ENCODE assay signal across 21 cellular contexts in genomic region chr16:28935333-28935732, GRCh38. TPM values are rescaled to one million over a fixed set of nuclear protein-coding genes. Genes with fewer than 3 reads are reported as not detected.
DNase-seq lines count a peak whose midpoint lies in the region; ATAC-seq, FAIRE-seq and TF ChIP-seq lines count a peak whose summit lies in the region.
"Had no signal": no experiment of that assay in that cellular context is flagged by ENCODE, and none has a peak within 500 bp of the region (broad histone marks: within the 10 kb centered on the region; RNA-seq: fewer than 3 reads in every experiment).

No MANE protein-coding gene starts in this region.

- TF ChIP-seq EP300 in HepG2 (IDR thresholded peaks at IDR 0.05; ENCODE audit: low read depth in 2 of 2, low read length in 2 of 2) (no peak), HepG2 (CRISPR knock-in tag; IDR thresholded peaks at IDR 0.05; ENCODE audit: borderline replicate concordance) (no peak)

- no peaks in the 10 kb centered on the region for H4K20me1 ChIP-seq in HepG2 (ENCODE audit: insufficient read depth, low read length)

- H3K27me3 ChIP-seq in HepG2 (ENCODE audit: control insufficient read depth in 1 of 2, insufficient read depth in 2 of 2, low read length in 2 of 2), result no peaks in the 10 kb centered on the region
- no peaks in the 10 kb centered on the region for H3K27me3 ChIP-seq in right lobe of liver

- WGBS in HepG2 (ENCODE audit: low lambda C conversion rate), result 90% methylated on average over 5 of the region's 5 CpGs
- 100% methylated on average over 1 of the region's 5 CpGs for WGBS in right lobe of liver (ENCODE audit: insufficient coverage, low coverage, low lambda C conversion rate, missing lambda C conversion rate)

- H3K4me3 ChIP-seq in HepG2 (replicated peaks in 1 of 3; ENCODE audit: insufficient read depth in 1 of 3, low read depth in 2 of 3, low read length in 3 of 3), result peak overlapping the region in 2 of 3 experiments; percentile 40 to 69; a peak in 4 of 6 replicates
- H3K4me3 ChIP-seq in right lobe of liver, result no peak overlapping the region
- H3K4me3 ChIP-seq: tibial artery had no signal

- peaks cover 71% of the 10 kb centered on the region for H3K4me1 ChIP-seq in HepG2 (ENCODE audit: insufficient read depth, low read length)
- no peaks in the 10 kb centered on the region for H3K4me1 ChIP-seq in right lobe of liver

- FAIRE-seq in HepG2 (lab: Jason Lieb, UNC), result no peak

- CTCF ChIA-PET in HepG2 (lab: Yijun Ruan, JAX; ENCODE audit: low intra/inter-chr PET ratio, low total read pairs), result no interaction called here

- H3K4me2 ChIP-seq in HepG2 (ENCODE audit: low read depth, low read length), result peak overlapping the region; percentile 73

- intact Hi-C loops in HepG2 (cut with micrococcal nuclease; ENCODE audit: unreplicated experiment), result loop anchor here (5.0 kb wide), 1 partner anchor 113 kb away; the partner anchor contains the start of gene ATXN2L
- intact Hi-C loops in right lobe of liver (cut with DNase I), result loop anchor here in 1 of 2 donors (10.0 kb wide), 1 partner anchor 121 kb away; no protein-coding TSS in a partner anchor

- H3K9me3 Mint-ChIP-seq in activated naive CD8-positive, alpha-beta T cell treated with anti-CD3 and anti-CD28 coated beads, Interleukin-2, amount 10 ng/mL, durations not matched to agents 7 days and 5 days, result no peaks in the 10 kb centered on the region
- no peaks in the 10 kb centered on the region for H3K9me3 Mint-ChIP-seq in stimulated activated memory B cell treated with anti-CD40 and anti-IgM and Interleukin-4, amounts not matched to agents 10 μg/mL and 1 μg/mL and 100 μg/mL, for 72 hours

- TF ChIP-seq CTCF in HepG2 (CRISPR knock-in tag; IDR thresholded peaks at IDR 0.05), result no peak
- no peak for TF ChIP-seq CTCF in right lobe of liver (IDR thresholded peaks at IDR 0.05)

- in situ Hi-C loops in HepG2 (cut with HindIII; ENCODE audit: extremely low pct_ligation_motif_present, low pct_unique_long_range_greater_than_20kb), result loop anchor here (5.0 kb wide), 1 partner anchor 68 kb away; no protein-coding TSS in a partner anchor

- H3K27ac Mint-ChIP-seq in activated naive CD8-positive, alpha-beta T cell treated with anti-CD3 and anti-CD28 coated beads, Interleukin-2, amount 10 ng/mL, durations not matched to agents 7 days and 5 days, result peak overlapping the region; percentile 22
- H3K27ac Mint-ChIP-seq in stimulated activated memory B cell treated with anti-CD40 and anti-IgM and Interleukin-4, amounts not matched to agents 10 μg/mL and 1 μg/mL and 100 μg/mL, for 72 hours, result peak overlapping the region; percentile 94

- POLR2A ChIA-PET in HepG2 (lab: Yijun Ruan, JAX), result interaction anchor here (1.5 to 4.9 kb wide), 3 partner anchors 11 to 93 kb away, joined by 6 to 60 read pairs (median 13); partner anchors contain the start of genes RABEP2 and TUFM
- POLR2A ChIA-PET in activated naive CD8-positive, alpha-beta T cell treated with anti-CD3 and anti-CD28 coated beads, Interleukin-2, amount 10 ng/mL, durations not matched to agents 7 days and 5 days (lab: Charles Lee), result no interaction called here

- ATAC-seq in HepG2, result no peak
- no peak for ATAC-seq in right lobe of liver
- no peak for ATAC-seq in activated naive CD8-positive, alpha-beta T cell treated with anti-CD3 and anti-CD28 coated beads, Interleukin-2, amount 10 ng/mL, durations not matched to agents 7 days and 5 days (ENCODE audit: low read depth)
- ATAC-seq in stimulated activated memory B cell treated with anti-CD40 and anti-IgM and Interleukin-4, amounts not matched to agents 10 μg/mL and 1 μg/mL and 100 μg/mL, for 72 hours, result no peak
- ATAC-seq: left ventricle myocardium superior had no signal

- H3K36me3 ChIP-seq in HepG2 (replicated peaks in 1 of 2; ENCODE audit: control insufficient read depth in 1 of 2, insufficient read depth in 2 of 2, low read length in 2 of 2) (no peaks in the 10 kb centered on the region), right lobe of liver (no peaks in the 10 kb centered on the region)
- H3K36me3 ChIP-seq: esophagus muscularis mucosa, tibial artery had no signal

- no peaks in the 10 kb centered on the region for H3K79me2 ChIP-seq in HepG2 (ENCODE audit: insufficient read depth, low read length)

- DNase-seq in HepG2 (ENCODE audit: low spot score) (no peak), right lobe of liver (no peak), LHCN-M2 (ENCODE audit: low read depth) (peak; percentile 28), Ammon's horn (ENCODE audit: low spot score) (no peak), dedifferentiated amniotic fluid mesenchymal stem cell (ENCODE audit: extremely low spot score) (no peak), activated gamma-delta T cell treated with Interleukin-2 at 50 U/mL for 16 hours (no peak)
- no peak for DNase-seq in activated naive CD8-positive, alpha-beta T cell treated with anti-CD3 and anti-CD28 coated beads, Interleukin-2, amount 10 ng/mL, durations not matched to agents 7 days and 5 days
- DNase-seq: activated effector memory CD4-positive, alpha-beta T cell treated with anti-CD3 and anti-CD28 coated beads, Interleukin-2, amount 50 U/mL, for 16 hours; aorta; Calu3; effector CD8-positive, alpha-beta T cell; EL; left ventricle myocardium superior; NCI-H524 treated with DMSO at 0.1 percent for 48 hours; right cardiac atrium; SHP77 treated with DMSO at 0.1 percent for 48 hours; stimulated activated CD4-positive, alpha-beta T cell treated with anti-CD3 and anti-CD28 coated beads, Interleukin-15, amount 100 ng/mL, for 24 hours; tibial artery had no signal

- H3K27me3 Mint-ChIP-seq in activated naive CD8-positive, alpha-beta T cell treated with anti-CD3 and anti-CD28 coated beads, Interleukin-2, amount 10 ng/mL, durations not matched to agents 7 days and 5 days, result no peaks in the 10 kb centered on the region
- H3K27me3 Mint-ChIP-seq in stimulated activated memory B cell treated with anti-CD40 and anti-IgM and Interleukin-4, amounts not matched to agents 10 μg/mL and 1 μg/mL and 100 μg/mL, for 72 hours, result no peaks in the 10 kb centered on the region

- H3K36me3 Mint-ChIP-seq in activated naive CD8-positive, alpha-beta T cell treated with anti-CD3 and anti-CD28 coated beads, Interleukin-2, amount 10 ng/mL, durations not matched to agents 7 days and 5 days, result peaks cover 3% of the 10 kb centered on the region
- H3K36me3 Mint-ChIP-seq in stimulated activated memory B cell treated with anti-CD40 and anti-IgM and Interleukin-4, amounts not matched to agents 10 μg/mL and 1 μg/mL and 100 μg/mL, for 72 hours, result peaks cover 74% of the 10 kb centered on the region

- H2AFZ ChIP-seq in HepG2 (ENCODE audit: low read length), result no peak overlapping the region

- H3K9me3 ChIP-seq in HepG2 (ENCODE audit: low read length) (no peaks in the 10 kb centered on the region), right lobe of liver (no peaks in the 10 kb centered on the region)
- H3K9me3 ChIP-seq: esophagus muscularis mucosa, tibial artery had no signal

- peaks cover 26% of the 10 kb centered on the region for H3K4me1 Mint-ChIP-seq in activated naive CD8-positive, alpha-beta T cell treated with anti-CD3 and anti-CD28 coated beads, Interleukin-2, amount 10 ng/mL, durations not matched to agents 7 days and 5 days
- H3K4me1 Mint-ChIP-seq in stimulated activated memory B cell treated with anti-CD40 and anti-IgM and Interleukin-4, amounts not matched to agents 10 μg/mL and 1 μg/mL and 100 μg/mL, for 72 hours, result peaks cover 71% of the 10 kb centered on the region

- H3K9ac ChIP-seq in HepG2 (ENCODE audit: insufficient read depth, low read depth, low read length), result no peak overlapping the region; the same call in 1 of the 2 replicates

- no peak for TF ChIP-seq RAD21 in HepG2 (CRISPR knock-in tag; IDR thresholded peaks at IDR 0.05)

- BruUV-seq in HepG2 (replicated peaks; lab: Mats Ljungman, UMichigan), result no TSS peak

- TF ChIP-seq POLR2A in HepG2 (IDR thresholded peaks at IDR 0.05; ENCODE audit: insufficient read depth in 1 of 2, low read depth in 2 of 2, low read length in 2 of 2) (no peak), right lobe of liver (IDR thresholded peaks at IDR 0.05) (no peak)

- H3K27ac ChIP-seq in HepG2 (ENCODE audit: extremely low read length, insufficient read depth, low read length) (no peak overlapping the region), right lobe of liver (no peak overlapping the region)
- H3K27ac ChIP-seq: esophagus muscularis mucosa, tibial artery had no signal

- H3K4me3 Mint-ChIP-seq in activated naive CD8-positive, alpha-beta T cell treated with anti-CD3 and anti-CD28 coated beads, Interleukin-2, amount 10 ng/mL, durations not matched to agents 7 days and 5 days, result peak overlapping the region; percentile 78
- peak overlapping the region; percentile 15 for H3K4me3 Mint-ChIP-seq in stimulated activated memory B cell treated with anti-CD40 and anti-IgM and Interleukin-4, amounts not matched to agents 10 μg/mL and 1 μg/mL and 100 μg/mL, for 72 hours

RNA-seq across cellular contexts. Expression of gene CD19, which starts 3.6 kb away (rescaled TPM):
- total RNA-seq in HepG2 (2016; rRNA removed; fragmentation: Illumina TruSeq; extraction: Trizol) (0.48 and 0.55 TPM in 2 replicates), right lobe of liver (under 1 TPM in 1 of 6 experiments, not detected in 5; 0.10 TPM), LHCN-M2 (2014; rRNA removed) (not detected in 2 replicates)
- 0.26 TPM in 1 of 2 replicates, not detected in the other for total RNA-seq in HepG2 (2016; cell fraction: cytosol; rRNA removed; fragmentation: Illumina TruSeq; extraction: Trizol; ENCODE audit: low read depth)
- 0.34 and 0.37 TPM in 2 replicates for total RNA-seq in HepG2 (2016; cell fraction: insoluble cytoplasmic fraction; rRNA removed; fragmentation: Illumina TruSeq; extraction: Trizol)
- 0.24 TPM in 1 of 2 replicates, not detected in the other for total RNA-seq in HepG2 (2016; cell fraction: membrane; rRNA removed; fragmentation: Illumina TruSeq; extraction: Trizol)
- total RNA-seq in HepG2 (2016; cell fraction: nucleus; rRNA removed; fragmentation: Illumina TruSeq; extraction: Trizol), result not detected in 2 replicates
- polyA plus RNA-seq in HepG2 (2011; rRNA removed), result 1.1 and 1.2 TPM in 2 replicates
- 0.92 and 2.2 TPM in 2 replicates for polyA plus RNA-seq in HepG2 (2011; cell fraction: cytosol; rRNA removed)
- 2.1 and 2.5 TPM in 2 replicates for polyA plus RNA-seq in HepG2 (2011; cell fraction: nucleus; rRNA removed)
- 1.6 and 2.5 TPM in 2 replicates for polyA plus RNA-seq in HepG2 (2012)
- 0.05 and 0.07 TPM in 2 replicates for polyA plus RNA-seq in HepG2 (2016; cell fraction: cytosol; fragmentation: Illumina TruSeq; extraction: Trizol; ENCODE audit: low read depth)
- 0.64 and 0.67 TPM in 2 replicates for polyA plus RNA-seq in HepG2 (2016; cell fraction: insoluble cytoplasmic fraction; fragmentation: Illumina TruSeq; extraction: Trizol; ENCODE audit: low read depth)
- polyA plus RNA-seq in HepG2 (2016; cell fraction: membrane; fragmentation: Illumina TruSeq; extraction: Trizol; ENCODE audit: low read depth), result 0.10 TPM in 1 of 2 replicates, not detected in the other
- polyA plus RNA-seq in HepG2 (2016; cell fraction: nucleus; fragmentation: Illumina TruSeq; extraction: Trizol; ENCODE audit: insufficient read depth, low read depth), result 0.32 and 0.45 TPM in 2 replicates
- polyA minus RNA-seq in HepG2 (2011; rRNA and poly(A)+ RNA removed; ENCODE audit: low replicate concordance), result 0.07 and 1.0 TPM in 2 replicates
- polyA minus RNA-seq in HepG2 (2011; cell fraction: cytosol; rRNA and poly(A)+ RNA removed), result not detected in 2 replicates
- polyA minus RNA-seq in HepG2 (2011; cell fraction: nucleus; rRNA and poly(A)+ RNA removed), result 0.39 and 0.75 TPM in 2 replicates
- polyA plus RNA-seq in LHCN-M2 (2012), result not detected
- under 1 TPM; 0.40 to 0.83 TPM for total RNA-seq in activated naive CD8-positive, alpha-beta T cell treated with anti-CD3 and anti-CD28 coated beads, Interleukin-2, amount 10 ng/mL, durations not matched to agents 7 days and 5 days
- total RNA-seq: Calu3; left ventricle myocardium superior; T-helper 1 cell treated with Interleukin-12 subunit alpha and Interleukin-12 subunit beta and Interleukin-4 antibody, amounts not matched to agents 30 ng/mL and 1 ng/mL, for 36 hours had no signal

RNA-seq across cellular contexts. Expression of gene RABEP2, which starts 10.3 kb away (rescaled TPM):
- total RNA-seq in HepG2 (2016; rRNA removed; fragmentation: Illumina TruSeq; extraction: Trizol), result 16.1 and 18.4 TPM in 2 replicates
- 2.9 and 3.6 TPM in 2 replicates for total RNA-seq in HepG2 (2016; cell fraction: cytosol; rRNA removed; fragmentation: Illumina TruSeq; extraction: Trizol; ENCODE audit: low read depth)
- 13.9 and 19.6 TPM in 2 replicates for total RNA-seq in HepG2 (2016; cell fraction: insoluble cytoplasmic fraction; rRNA removed; fragmentation: Illumina TruSeq; extraction: Trizol)
- 7.5 and 8.4 TPM in 2 replicates for total RNA-seq in HepG2 (2016; cell fraction: membrane; rRNA removed; fragmentation: Illumina TruSeq; extraction: Trizol)
- 10.2 and 11.4 TPM in 2 replicates for total RNA-seq in HepG2 (2016; cell fraction: nucleus; rRNA removed; fragmentation: Illumina TruSeq; extraction: Trizol)
- polyA plus RNA-seq in HepG2 (2011; rRNA removed), result 10.8 and 12.4 TPM in 2 replicates
- polyA plus RNA-seq in HepG2 (2011; cell fraction: cytosol; rRNA removed), result 8.5 and 13.3 TPM in 2 replicates
- polyA plus RNA-seq in HepG2 (2011; cell fraction: nucleus; rRNA removed), result 28.2 and 32.3 TPM in 2 replicates
- 5.7 and 7.3 TPM in 2 replicates for polyA plus RNA-seq in HepG2 (2012)
- 1.9 and 2.8 TPM in 2 replicates for polyA plus RNA-seq in HepG2 (2016; cell fraction: cytosol; fragmentation: Illumina TruSeq; extraction: Trizol; ENCODE audit: low read depth)
- polyA plus RNA-seq in HepG2 (2016; cell fraction: insoluble cytoplasmic fraction; fragmentation: Illumina TruSeq; extraction: Trizol; ENCODE audit: low read depth), result 9.8 and 12.4 TPM in 2 replicates
- 4.5 and 4.9 TPM in 2 replicates for polyA plus RNA-seq in HepG2 (2016; cell fraction: membrane; fragmentation: Illumina TruSeq; extraction: Trizol; ENCODE audit: low read depth)
- polyA plus RNA-seq in HepG2 (2016; cell fraction: nucleus; fragmentation: Illumina TruSeq; extraction: Trizol; ENCODE audit: insufficient read depth, low read depth), result 17.2 and 17.9 TPM in 2 replicates
- polyA minus RNA-seq in HepG2 (2011; rRNA and poly(A)+ RNA removed; ENCODE audit: low replicate concordance), result 5.5 and 7.5 TPM in 2 replicates
- 5.5 and 7.4 TPM in 2 replicates for polyA minus RNA-seq in HepG2 (2011; cell fraction: cytosol; rRNA and poly(A)+ RNA removed)
- polyA minus RNA-seq in HepG2 (2011; cell fraction: nucleus; rRNA and poly(A)+ RNA removed), result 6.2 and 7.5 TPM in 2 replicates
- total RNA-seq in right lobe of liver, result 10 to 100 TPM in 2 of 6 experiments, 1 to 10 TPM in 4; 5.0 to 21.0 (median 9.1) TPM
- 50.6 and 72.0 TPM in 2 replicates for total RNA-seq in LHCN-M2 (2014; rRNA removed)
- polyA plus RNA-seq in LHCN-M2 (2012), result 19.1 TPM
- 10 to 100 TPM; 23.7 to 25.6 TPM for total RNA-seq in activated naive CD8-positive, alpha-beta T cell treated with anti-CD3 and anti-CD28 coated beads, Interleukin-2, amount 10 ng/mL, durations not matched to agents 7 days and 5 days

RNA-seq across cellular contexts. Expression of gene NFATC2IP, which starts 15.4 kb away (rescaled TPM):
- total RNA-seq in HepG2 (2016; rRNA removed; fragmentation: Illumina TruSeq; extraction: Trizol), result 18.2 and 32.1 TPM in 2 replicates
- 8.8 and 9.0 TPM in 2 replicates for total RNA-seq in HepG2 (2016; cell fraction: cytosol; rRNA removed; fragmentation: Illumina TruSeq; extraction: Trizol; ENCODE audit: low read depth)
- 16.5 and 31.5 TPM in 2 replicates for total RNA-seq in HepG2 (2016; cell fraction: insoluble cytoplasmic fraction; rRNA removed; fragmentation: Illumina TruSeq; extraction: Trizol)
- total RNA-seq in HepG2 (2016; cell fraction: membrane; rRNA removed; fragmentation: Illumina TruSeq; extraction: Trizol), result 13.0 and 14.4 TPM in 2 replicates
- 39.2 and 44.2 TPM in 2 replicates for total RNA-seq in HepG2 (2016; cell fraction: nucleus; rRNA removed; fragmentation: Illumina TruSeq; extraction: Trizol)
- 46.6 and 48.5 TPM in 2 replicates for polyA plus RNA-seq in HepG2 (2011; rRNA removed)
- polyA plus RNA-seq in HepG2 (2011; cell fraction: cytosol; rRNA removed), result 17.8 and 17.9 TPM in 2 replicates
- 95.6 and 102 TPM in 2 replicates for polyA plus RNA-seq in HepG2 (2011; cell fraction: nucleus; rRNA removed)
- 21.4 and 26.1 TPM in 2 replicates for polyA plus RNA-seq in HepG2 (2012)
- polyA plus RNA-seq in HepG2 (2016; cell fraction: cytosol; fragmentation: Illumina TruSeq; extraction: Trizol; ENCODE audit: low read depth), result 2.0 and 2.2 TPM in 2 replicates
- polyA plus RNA-seq in HepG2 (2016; cell fraction: insoluble cytoplasmic fraction; fragmentation: Illumina TruSeq; extraction: Trizol; ENCODE audit: low read depth), result 17.1 and 18.6 TPM in 2 replicates
- 5.0 and 5.5 TPM in 2 replicates for polyA plus RNA-seq in HepG2 (2016; cell fraction: membrane; fragmentation: Illumina TruSeq; extraction: Trizol; ENCODE audit: low read depth)
- 172 and 177 TPM in 2 replicates for polyA plus RNA-seq in HepG2 (2016; cell fraction: nucleus; fragmentation: Illumina TruSeq; extraction: Trizol; ENCODE audit: insufficient read depth, low read depth)
- 44.3 and 90.2 TPM in 2 replicates for polyA minus RNA-seq in HepG2 (2011; rRNA and poly(A)+ RNA removed; ENCODE audit: low replicate concordance)
- 8.3 and 8.6 TPM in 2 replicates for polyA minus RNA-seq in HepG2 (2011; cell fraction: cytosol; rRNA and poly(A)+ RNA removed)
- polyA minus RNA-seq in HepG2 (2011; cell fraction: nucleus; rRNA and poly(A)+ RNA removed), result 49.6 and 61.2 TPM in 2 replicates
- total RNA-seq in right lobe of liver, result 10 to 100 TPM; 10.3 to 16.5 (median 13.1) TPM
- 25.5 and 26.6 TPM in 2 replicates for total RNA-seq in LHCN-M2 (2014; rRNA removed)
- 17.5 TPM for polyA plus RNA-seq in LHCN-M2 (2012)
- total RNA-seq in activated naive CD8-positive, alpha-beta T cell treated with anti-CD3 and anti-CD28 coated beads, Interleukin-2, amount 10 ng/mL, durations not matched to agents 7 days and 5 days, result 100 to 1,000 TPM; 115 to 117 TPM

RNA-seq across cellular contexts. Expression of gene SPNS1, which starts 39.2 kb away (rescaled TPM):
- 18.3 and 38.8 TPM in 2 replicates for total RNA-seq in HepG2 (2016; rRNA removed; fragmentation: Illumina TruSeq; extraction: Trizol)
- total RNA-seq in HepG2 (2016; cell fraction: cytosol; rRNA removed; fragmentation: Illumina TruSeq; extraction: Trizol; ENCODE audit: low read depth), result 13.0 and 15.9 TPM in 2 replicates
- 17.8 and 38.0 TPM in 2 replicates for total RNA-seq in HepG2 (2016; cell fraction: insoluble cytoplasmic fraction; rRNA removed; fragmentation: Illumina TruSeq; extraction: Trizol)
- total RNA-seq in HepG2 (2016; cell fraction: membrane; rRNA removed; fragmentation: Illumina TruSeq; extraction: Trizol), result 23.6 and 31.2 TPM in 2 replicates
- total RNA-seq in HepG2 (2016; cell fraction: nucleus; rRNA removed; fragmentation: Illumina TruSeq; extraction: Trizol), result 30.5 and 35.2 TPM in 2 replicates
- 24.3 and 25.6 TPM in 2 replicates for polyA plus RNA-seq in HepG2 (2011; rRNA removed)
- 25.3 and 36.6 TPM in 2 replicates for polyA plus RNA-seq in HepG2 (2011; cell fraction: cytosol; rRNA removed)
- 80.6 and 105 TPM in 2 replicates for polyA plus RNA-seq in HepG2 (2011; cell fraction: nucleus; rRNA removed)
- polyA plus RNA-seq in HepG2 (2012), result 25.8 and 30.2 TPM in 2 replicates
- 16.4 and 19.8 TPM in 2 replicates for polyA plus RNA-seq in HepG2 (2016; cell fraction: cytosol; fragmentation: Illumina TruSeq; extraction: Trizol; ENCODE audit: low read depth)
- polyA plus RNA-seq in HepG2 (2016; cell fraction: insoluble cytoplasmic fraction; fragmentation: Illumina TruSeq; extraction: Trizol; ENCODE audit: low read depth), result 25.1 and 26.7 TPM in 2 replicates
- 23.9 and 29.7 TPM in 2 replicates for polyA plus RNA-seq in HepG2 (2016; cell fraction: membrane; fragmentation: Illumina TruSeq; extraction: Trizol; ENCODE audit: low read depth)
- polyA plus RNA-seq in HepG2 (2016; cell fraction: nucleus; fragmentation: Illumina TruSeq; extraction: Trizol; ENCODE audit: insufficient read depth, low read depth), result 75.3 and 81.1 TPM in 2 replicates
- 60.3 and 75.2 TPM in 2 replicates for polyA minus RNA-seq in HepG2 (2011; rRNA and poly(A)+ RNA removed; ENCODE audit: low replicate concordance)
- polyA minus RNA-seq in HepG2 (2011; cell fraction: cytosol; rRNA and poly(A)+ RNA removed), result 27.4 and 28.1 TPM in 2 replicates
- 11.1 and 11.8 TPM in 2 replicates for polyA minus RNA-seq in HepG2 (2011; cell fraction: nucleus; rRNA and poly(A)+ RNA removed)
- 10 to 100 TPM; 13.7 to 21.2 (median 17.7) TPM for total RNA-seq in right lobe of liver
- total RNA-seq in LHCN-M2 (2014; rRNA removed), result 23.6 and 26.1 TPM in 2 replicates
- 33.8 TPM for polyA plus RNA-seq in LHCN-M2 (2012)
- total RNA-seq in activated naive CD8-positive, alpha-beta T cell treated with anti-CD3 and anti-CD28 coated beads, Interleukin-2, amount 10 ng/mL, durations not matched to agents 7 days and 5 days, result 10 to 100 TPM; 28.1 to 30.1 TPM

RNA-seq across cellular contexts. Expression of gene LAT, which starts 49.5 kb away (rescaled TPM):
- total RNA-seq in HepG2 (2016; rRNA removed; fragmentation: Illumina TruSeq; extraction: Trizol), result 0.28 and 2.0 TPM in 2 replicates
- 0.71 and 1.1 TPM in 2 replicates for total RNA-seq in HepG2 (2016; cell fraction: cytosol; rRNA removed; fragmentation: Illumina TruSeq; extraction: Trizol; ENCODE audit: low read depth)
- 0.19 and 2.0 TPM in 2 replicates for total RNA-seq in HepG2 (2016; cell fraction: insoluble cytoplasmic fraction; rRNA removed; fragmentation: Illumina TruSeq; extraction: Trizol)
- total RNA-seq in HepG2 (2016; cell fraction: membrane; rRNA removed; fragmentation: Illumina TruSeq; extraction: Trizol), result 1.5 and 1.8 TPM in 2 replicates
- total RNA-seq in HepG2 (2016; cell fraction: nucleus; rRNA removed; fragmentation: Illumina TruSeq; extraction: Trizol), result 2.0 and 3.6 TPM in 2 replicates
- polyA plus RNA-seq in HepG2 (2011; rRNA removed), result 3.0 and 4.3 TPM in 2 replicates
- polyA plus RNA-seq in HepG2 (2011; cell fraction: cytosol; rRNA removed), result 1.2 and 1.3 TPM in 2 replicates
- polyA plus RNA-seq in HepG2 (2011; cell fraction: nucleus; rRNA removed), result 42.2 and 55.6 TPM in 2 replicates
- 2.4 and 3.0 TPM in 2 replicates for polyA plus RNA-seq in HepG2 (2012)
- 1.5 and 2.0 TPM in 2 replicates for polyA plus RNA-seq in HepG2 (2016; cell fraction: cytosol; fragmentation: Illumina TruSeq; extraction: Trizol; ENCODE audit: low read depth)
- polyA plus RNA-seq in HepG2 (2016; cell fraction: insoluble cytoplasmic fraction; fragmentation: Illumina TruSeq; extraction: Trizol; ENCODE audit: low read depth), result 0.61 and 1.5 TPM in 2 replicates
- polyA plus RNA-seq in HepG2 (2016; cell fraction: membrane; fragmentation: Illumina TruSeq; extraction: Trizol; ENCODE audit: low read depth), result 0.76 and 1.3 TPM in 2 replicates
- polyA plus RNA-seq in HepG2 (2016; cell fraction: nucleus; fragmentation: Illumina TruSeq; extraction: Trizol; ENCODE audit: insufficient read depth, low read depth), result 21.1 and 21.3 TPM in 2 replicates
- polyA minus RNA-seq in HepG2 (2011; rRNA and poly(A)+ RNA removed; ENCODE audit: low replicate concordance), result 0.65 and 2.3 TPM in 2 replicates
- not detected in 2 replicates for polyA minus RNA-seq in HepG2 (2011; cell fraction: cytosol; rRNA and poly(A)+ RNA removed)
- polyA minus RNA-seq in HepG2 (2011; cell fraction: nucleus; rRNA and poly(A)+ RNA removed), result 3.9 and 4.8 TPM in 2 replicates
- total RNA-seq in right lobe of liver, result 1 to 10 TPM; 1.8 to 5.2 (median 3.1) TPM
- 1.2 and 1.8 TPM in 2 replicates for total RNA-seq in LHCN-M2 (2014; rRNA removed)
- 0.40 TPM for polyA plus RNA-seq in LHCN-M2 (2012)
- 100 to 1,000 TPM; 288 to 297 TPM for total RNA-seq in activated naive CD8-positive, alpha-beta T cell treated with anti-CD3 and anti-CD28 coated beads, Interleukin-2, amount 10 ng/mL, durations not matched to agents 7 days and 5 days

Comparison
In these comparisons a context has a peak if more than half of its experiments do, and no peak if none do; other contexts are left out.
1. H3K4me3 ChIP-seq: peak in HepG2 (2 of 3); none in right lobe of liver (0 of 3).